Comparison of ENCODE assay signal across 24 cellular contexts in genomic region chr15:98513428-98513991, GRCh38.
A peak's percentile ranks its signal among the peaks of the same experiment; 100 is the strongest.
DNase-seq lines count a peak whose midpoint lies in the region; ATAC-seq and TF ChIP-seq lines count a peak whose summit lies in the region.
"Had no signal": no experiment of that assay in that cellular context is flagged by ENCODE, and none has a peak within 500 bp of the region (broad histone marks: within the 10 kb centered on the region; RNA-seq: fewer than 3 reads in every experiment).

No MANE protein-coding gene starts in this region.

- H3K27me3 ChIP-seq in duodenal mucosa (ENCODE audit: control insufficient read depth in 1 of 2, insufficient read depth in 2 of 2, low read length in 2 of 2) (no peaks in the 10 kb centered on the region), heart left ventricle (peaks cover 0 to 11% (median 0%) of the 10 kb centered on the region in 9 donors)

- no peak for TF ChIP-seq POLR2A in heart left ventricle (IDR thresholded peaks at IDR 0.05)

- no peaks in the 10 kb centered on the region for H3K9me3 ChIP-seq in duodenal mucosa (ENCODE audit: control insufficient read depth in 1 of 2, low read length in 2 of 2)
- H3K9me3 ChIP-seq in heart left ventricle = no peaks in the 10 kb centered on the region

- whole genome bisulfite sequencing in heart left ventricle, 4 donors = 64 to 72% (median 67%) methylated on average over 7 of the region's 7 CpGs

- intact Hi-C loops in heart left ventricle (cut with DNase I) = loop anchor here in 4 of 10 donors (10.0 kb wide), 4 partner anchors 261 to 391 kb away; no protein-coding TSS in a partner anchor

- H3K27ac ChIP-seq in duodenal mucosa (ENCODE audit: low read depth, low read length) = no peak overlapping the region
- H3K27ac ChIP-seq in heart left ventricle = no peak overlapping the region
- H3K27ac ChIP-seq: HL-60, RWPE1 had no signal

- TF ChIP-seq CTCF in AG10803 (conservative IDR thresholded peaks at IDR 0.05; ENCODE audit: low read length) (no peak), heart left ventricle (IDR thresholded peaks at IDR 0.05) (no peak)

- peaks cover 0 to 10% of the 10 kb centered on the region in 2 donors for H3K4me1 ChIP-seq in duodenal mucosa (ENCODE audit: control insufficient read depth in 1 of 2, insufficient read depth in 2 of 2, low read length in 2 of 2)
- no peaks in the 10 kb centered on the region for H3K4me1 ChIP-seq in heart left ventricle
- H3K4me1 ChIP-seq: HAP-1 had no signal

- DNase-seq in AG10803 (ENCODE audit: low read depth) = peak; percentile 8
- peak; percentile 24 for DNase-seq in kidney tubule cell (ENCODE audit: low spot score)
- peak; percentile 71 for DNase-seq in renal cortical epithelial cell (ENCODE audit: low read depth)
- no peak for DNase-seq in heart left ventricle
- no peak for DNase-seq in DMS 273 (lab: John Stamatoyannopoulos, UW; ENCODE audit: unreplicated experiment)
- DNase-seq: CD4-positive, alpha-beta T cell; COR-L47; DMS153; KBM-7; MM.1S; NCI-H1048; NCI-H1436; NCI-H187 treated with DMSO at 0.1 percent for 48 hours; NCI-H2227 treated with DMSO at 0.1 percent for 48 hours; NCI-H510A; NK-92 treated with Interleukin-12 subunit alpha and Interleukin-12 subunit beta, amount 100 ng/mL, for 24 hours; SIG-M5 had no signal

- ATAC-seq in heart left ventricle (no peak), GM21390 (IDR thresholded peaks at IDR 0.05; ENCODE audit: unreplicated experiment) (no peak)
- ATAC-seq: GM23338, SK-N-SH treated with all-trans-retinoic acid at 6 μM for 48 hours had no signal

- H3K36me3 ChIP-seq in duodenal mucosa (ENCODE audit: control insufficient read depth in 1 of 2, insufficient read depth in 2 of 2, low read length in 2 of 2) = no peaks in the 10 kb centered on the region
- no peaks in the 10 kb centered on the region for H3K36me3 ChIP-seq in heart left ventricle
- H3K36me3 ChIP-seq: HAP-1 had no signal

- H3K9ac ChIP-seq in duodenal mucosa (ENCODE audit: low read depth in 1 of 2, low read length in 2 of 2) = no peak overlapping the region

- H3K4me3 ChIP-seq in AG10803 (ENCODE audit: low read length) (no peak overlapping the region), duodenal mucosa (ENCODE audit: low read depth in 1 of 2, low read length in 2 of 2) (peak overlapping the region; percentile 31 to 66), heart left ventricle (no peak overlapping the region)
- H3K4me3 ChIP-seq: GM23338, HAP-1 had no signal

Comparison
In these comparisons a context has a peak if more than half of its experiments do, and no peak if none do; other contexts are left out.
1. DNase-seq: peak in AG10803 (single experiment), kidney tubule cell (single experiment) and renal cortical epithelial cell (single experiment); none in heart left ventricle (0 of 5) and DMS 273 (single experiment).
2. H3K4me3 ChIP-seq: peak in duodenal mucosa (2 of 2); none in AG10803 (single experiment) and heart left ventricle (0 of 12).